ENCODE assay signal across 9 cellular contexts in genomic region chr6:118565317-118565960, GRCh38. TPM values are rescaled to one million over a fixed set of nuclear protein-coding genes. Genes with fewer than 3 reads are reported as not detected.
DNase-seq lines count a peak whose midpoint lies in the region; ATAC-seq and TF ChIP-seq lines count a peak whose summit lies in the region.
"Had no signal": no experiment of that assay in that cellular context is flagged by ENCODE, and none has a peak within 500 bp of the region (broad histone marks: within the 10 kb centered on the region; RNA-seq: fewer than 3 reads in every experiment).

No MANE protein-coding gene starts in this region.

- CTCF ChIA-PET in PC-9 (lab: Charles Lee) = interaction anchor here (0.6 to 1.0 kb wide), 5 partner anchors 183 to 564 kb away, joined by 3 to 7 read pairs (median 3); no protein-coding TSS in a partner anchor

- H3K4me1 Mint-ChIP-seq in activated T-cell treated with anti-CD3 and anti-CD28 coated beads, Interleukin-2, amount 50 U/mL, for 72 hours (ENCODE audit: low read depth) = peaks cover 28% of the 10 kb centered on the region
- H3K4me1 Mint-ChIP-seq in stimulated activated naive B cell treated with anti-CD40 and anti-IgM and Interleukin-4, amounts not matched to agents 10 μg/mL and 1 μg/mL and 100 μg/mL, for 72 hours = peaks cover 5 to 12% of the 10 kb centered on the region in 2 donors

- peak; percentile 12 to 15 for DNase-seq in activated T-cell treated with anti-CD3 and anti-CD28 coated beads, Interleukin-2, amount 50 U/mL, for 72 hours
- DNase-seq in activated T-cell treated with anti-CD3 and anti-CD28 coated beads, Interleukin-2, amount 50 U/mL, for 1 hour = no peak
- peak; percentile 3 to 72 for DNase-seq in PC-9
- peak; percentile 26 for DNase-seq in stimulated activated naive B cell treated with anti-CD40 and anti-IgM and Interleukin-4, amounts not matched to agents 10 μg/mL and 1 μg/mL and 100 μg/mL, for 72 hours
- no peak for DNase-seq in epidermal melanocyte (ENCODE audit: insufficient read length, low spot score)

- H2AFZ ChIP-seq in PC-9 = no peak overlapping the region

- H3K36me3 Mint-ChIP-seq in activated T-cell treated with anti-CD3 and anti-CD28 coated beads, Interleukin-2, amount 50 U/mL, for 72 hours (ENCODE audit: insufficient read depth in 2 of 2) = peaks cover 0 to 6% of the 10 kb centered on the region in 2 donors
- peaks cover 8 to 10% of the 10 kb centered on the region in 2 donors for H3K36me3 Mint-ChIP-seq in stimulated activated naive B cell treated with anti-CD40 and anti-IgM and Interleukin-4, amounts not matched to agents 10 μg/mL and 1 μg/mL and 100 μg/mL, for 72 hours

- peak; percentile 81 to 90 for ATAC-seq in activated T-cell treated with anti-CD3 and anti-CD28 coated beads, Interleukin-2, amount 50 U/mL, for 72 hours (replicated peaks in 1 of 2)
- ATAC-seq in GM21381 (IDR thresholded peaks at IDR 0.05; ENCODE audit: unreplicated experiment) (peak; percentile 99), HG03520 (IDR thresholded peaks at IDR 0.05; ENCODE audit: unreplicated experiment) (peak; percentile 99), esophagus mucosa (peak; percentile 75)
- ATAC-seq in stimulated activated naive B cell treated with anti-CD40 and anti-IgM and Interleukin-4, amounts not matched to agents 10 μg/mL and 1 μg/mL and 100 μg/mL, for 72 hours (replicated peaks) = peak; percentile 99

- H3K4me1 ChIP-seq in PC-9 (replicated peaks; ENCODE audit: insufficient read depth) = no peaks in the 10 kb centered on the region

- no peaks in the 10 kb centered on the region for H4K20me1 ChIP-seq in PC-9 (ENCODE audit: insufficient read depth)

- H3K4me3 Mint-ChIP-seq in activated T-cell treated with anti-CD3 and anti-CD28 coated beads, Interleukin-2, amount 50 U/mL, for 72 hours = no peak overlapping the region
- no peak overlapping the region for H3K4me3 Mint-ChIP-seq in stimulated activated naive B cell treated with anti-CD40 and anti-IgM and Interleukin-4, amounts not matched to agents 10 μg/mL and 1 μg/mL and 100 μg/mL, for 72 hours

- H3F3A ChIP-seq in PC-9 (ENCODE audit: insufficient read depth, low read depth) = no peaks in the 10 kb centered on the region

- no peak overlapping the region for H3K4me2 ChIP-seq in PC-9

- H3K9me2 ChIP-seq in PC-9 (ENCODE audit: insufficient read depth) = no peaks in the 10 kb centered on the region

- peaks cover 8% of the 10 kb centered on the region; the same call in 1 of the 2 replicates for H3K36me3 ChIP-seq in PC-9 (ENCODE audit: low read depth)

- H3K4me3 ChIP-seq in PC-9 = no peak overlapping the region
- H3K4me3 ChIP-seq: thoracic aorta had no signal

- TF ChIP-seq CTCF in PC-9 (conservative IDR thresholded peaks at IDR 0.05) = peak; percentile 82

- BruUV-seq in PC-9 (replicated peaks; lab: Mats Ljungman, UMichigan) = no TSS peak

- no peaks in the 10 kb centered on the region for H3K9me3 ChIP-seq in PC-9 (ENCODE audit: insufficient read depth, low read depth)
- H3K9me3 ChIP-seq: thoracic aorta had no signal

- no peaks in the 10 kb centered on the region for H3K79me2 ChIP-seq in PC-9 (ENCODE audit: low read depth)

- POLR2A ChIA-PET in PC-9 (lab: Charles Lee; ENCODE audit: unreplicated experiment) = no interaction called here

- H3K27me3 ChIP-seq in PC-9 (ENCODE audit: insufficient read depth, low read depth) = no peaks in the 10 kb centered on the region

- H3K9me3 Mint-ChIP-seq in activated T-cell treated with anti-CD3 and anti-CD28 coated beads, Interleukin-2, amount 50 U/mL, for 72 hours = peaks cover 0 to 1% of the 10 kb centered on the region in 2 donors
- no peaks in the 10 kb centered on the region for H3K9me3 Mint-ChIP-seq in stimulated activated naive B cell treated with anti-CD40 and anti-IgM and Interleukin-4, amounts not matched to agents 10 μg/mL and 1 μg/mL and 100 μg/mL, for 72 hours

- intact Hi-C loops in PC-9 (cut with micrococcal nuclease; ENCODE audit: unreplicated experiment) = loop anchor here (1.0 to 10.0 kb wide), 6 partner anchors 53 to 547 kb away; partner anchors contain the start of gene ASF1A

- H3K27me3 Mint-ChIP-seq in activated T-cell treated with anti-CD3 and anti-CD28 coated beads, Interleukin-2, amount 50 U/mL, for 72 hours (ENCODE audit: low read depth) = no peaks in the 10 kb centered on the region
- H3K27me3 Mint-ChIP-seq in stimulated activated naive B cell treated with anti-CD40 and anti-IgM and Interleukin-4, amounts not matched to agents 10 μg/mL and 1 μg/mL and 100 μg/mL, for 72 hours = no peaks in the 10 kb centered on the region

- no peak overlapping the region for H3K27ac ChIP-seq in PC-9
- H3K27ac ChIP-seq: thoracic aorta had no signal

- peak overlapping the region; percentile 38 for H3K27ac Mint-ChIP-seq in activated T-cell treated with anti-CD3 and anti-CD28 coated beads, Interleukin-2, amount 50 U/mL, for 72 hours
- no peak overlapping the region for H3K27ac Mint-ChIP-seq in stimulated activated naive B cell treated with anti-CD40 and anti-IgM and Interleukin-4, amounts not matched to agents 10 μg/mL and 1 μg/mL and 100 μg/mL, for 72 hours

RNA-seq across cellular contexts. Expression of gene PLN, which starts 17.3 kb away (rescaled TPM):
- total RNA-seq in activated T-cell treated with anti-CD3 and anti-CD28 coated beads, Interleukin-2, amount 50 U/mL, for 72 hours = not detected
- not detected in 2 replicates for total RNA-seq in PC-9 (2021)
- 1.5 TPM for total RNA-seq in esophagus mucosa

Comparison
In these comparisons a context has a peak if more than half of its experiments do, and no peak if none do; other contexts are left out.
1. DNase-seq: peak in activated T-cell treated with anti-CD3 and anti-CD28 coated beads, Interleukin-2, amount 50 U/mL, for 72 hours (2 of 2), PC-9 (2 of 2) and stimulated activated naive B cell treated with anti-CD40 and anti-IgM and Interleukin-4, amounts not matched to agents 10 μg/mL and 1 μg/mL and 100 μg/mL, for 72 hours (single experiment); none in activated T-cell treated with anti-CD3 and anti-CD28 coated beads, Interleukin-2, amount 50 U/mL, for 1 hour (single experiment) and epidermal melanocyte (single experiment).
2. Peak in every context shown above with its lines, with median percentiles within 50 percentile points of each other: ATAC-seq.